9 cellular contexts compared by ENCODE assay signal in the genomic region with DNA sequence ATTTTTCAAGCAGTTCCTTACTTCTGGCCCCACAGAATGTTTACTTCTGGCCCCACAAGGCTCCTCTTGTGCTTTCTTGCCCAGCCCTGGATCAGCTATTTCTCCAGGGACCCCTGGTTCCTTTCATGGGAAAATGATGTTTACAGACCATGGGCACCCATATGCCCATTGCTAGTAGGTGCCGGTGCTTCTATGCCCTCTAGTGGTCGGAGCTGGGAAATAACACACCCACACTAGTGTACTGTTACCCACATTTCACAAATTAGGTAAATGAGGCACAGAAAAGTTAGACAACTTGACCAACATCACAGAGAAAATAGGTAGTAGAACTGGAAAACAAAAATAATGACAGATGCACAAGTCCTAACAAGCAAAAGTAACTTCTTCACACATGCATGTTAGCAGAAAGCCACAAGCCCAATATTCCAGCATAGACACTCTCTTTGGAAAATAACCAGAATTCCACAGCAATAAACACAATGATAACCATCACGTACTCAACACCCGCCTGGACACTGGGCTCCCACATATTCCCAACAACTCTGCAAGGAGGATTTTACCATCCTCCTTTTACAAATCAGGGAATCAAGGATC. TPM values are rescaled to one million over a fixed set of nuclear protein-coding genes. Genes with fewer than 3 reads are reported as not detected.
DNase-seq lines count a peak whose midpoint lies in the region; ATAC-seq and TF ChIP-seq lines count a peak whose summit lies in the region.
"Had no signal": no experiment of that assay in that cellular context is flagged by ENCODE, and none has a peak within 500 bp of the region (broad histone marks: within the 10 kb centered on the region; RNA-seq: fewer than 3 reads in every experiment).

No MANE protein-coding gene starts in this region.

- DNase-seq in NCI-H1417 (lab: John Stamatoyannopoulos, UW), result peak; percentile 46 to 85 (median 78)
- no peak for DNase-seq in NCI-H1417 treated with DMSO at 0.1 percent for 48 hours (lab: John Stamatoyannopoulos, UW)
- peak; percentile 71 for DNase-seq in NCI-H1436 treated with DMSO at 0.1 percent for 48 hours (lab: John Stamatoyannopoulos, UW)
- peak; percentile 69 for DNase-seq in activated CD4-positive, CD25-positive, alpha-beta regulatory T cell treated with anti-CD3 and anti-CD28 coated beads, Interleukin-2, amount 50 U/mL, for 72 hours
- DNase-seq in chondrocyte (ENCODE audit: low spot score), result no peak
- DNase-seq in mesendoderm, result peak; percentile 32
- DNase-seq in stimulated activated CD8-positive, alpha-beta memory T cell treated with anti-CD3 and anti-CD28 coated beads, Interleukin-7, amount 100 ng/mL, for 4 hours (ENCODE audit: low read depth in 2 of 2), result peak; percentile 47 to 54

- no peak overlapping the region for H3K23ac ChIP-seq in mesendoderm (ENCODE audit: low read length)

- H3K27ac Mint-ChIP-seq in chondrocyte (ENCODE audit: unreplicated experiment), result no peak overlapping the region

- no peak for ATAC-seq in GM18517 (IDR thresholded peaks at IDR 0.05; ENCODE audit: unreplicated experiment)

- no CpG with 5 or more reads among the region's 4 CpGs for WGBS in mesendoderm (ENCODE audit: extremely low coverage, insufficient coverage, low lambda C conversion rate)

- TF ChIP-seq CTCF in chondrocyte (IDR thresholded peaks at IDR 0.05), result peak; percentile 79

- H3K4ac ChIP-seq in mesendoderm (ENCODE audit: low read depth, low read length), result no peak overlapping the region

- H3K4me1 Mint-ChIP-seq in chondrocyte (ENCODE audit: low read depth), result no peaks in the 10 kb centered on the region

- H4K8ac ChIP-seq in mesendoderm (ENCODE audit: low read depth, low read length), result no peak overlapping the region

- H2BK15ac ChIP-seq in mesendoderm (replicated peaks; ENCODE audit: low read depth), result no peak overlapping the region

- H3K27ac ChIP-seq in mesendoderm (ENCODE audit: low read depth, low read length), result no peak overlapping the region
- H3K27ac ChIP-seq: epithelial cell of prostate had no signal

- no peak overlapping the region for H3K56ac ChIP-seq in mesendoderm (ENCODE audit: low read length)

- no peak overlapping the region for H3K4me3 Mint-ChIP-seq in chondrocyte (ENCODE audit: unreplicated experiment)

- H2AK5ac ChIP-seq in mesendoderm (ENCODE audit: low read length), result no peak overlapping the region

- no peaks in the 10 kb centered on the region for H3K36me3 Mint-ChIP-seq in chondrocyte (ENCODE audit: low read depth)

- no peak overlapping the region for H3K4me3 ChIP-seq in mesendoderm (ENCODE audit: low read length)

- H3K79me2 ChIP-seq in mesendoderm (ENCODE audit: control insufficient read depth, insufficient read depth, low read length), result no peaks in the 10 kb centered on the region

- peaks cover 44% of the 10 kb centered on the region for H3K27me3 Mint-ChIP-seq in chondrocyte (ENCODE audit: low read depth)

- H2BK5ac ChIP-seq in mesendoderm (ENCODE audit: low read length), result no peak overlapping the region

- no peak overlapping the region for H3K18ac ChIP-seq in mesendoderm (ENCODE audit: low read length)

- H3K9ac ChIP-seq in mesendoderm (ENCODE audit: low read length), result no peak overlapping the region

- no peaks in the 10 kb centered on the region for H3K79me1 ChIP-seq in mesendoderm (ENCODE audit: low read length)

- no peak overlapping the region for H3K4me2 ChIP-seq in mesendoderm (ENCODE audit: low read length)

- no peaks in the 10 kb centered on the region for H3K9me3 Mint-ChIP-seq in chondrocyte (ENCODE audit: low read depth)

- H3K27me3 ChIP-seq in mesendoderm (ENCODE audit: insufficient read depth, low read length, poor library complexity), result no peaks in the 10 kb centered on the region

- H4K5ac ChIP-seq in mesendoderm (ENCODE audit: low read length), result no peak overlapping the region

- H2BK120ac ChIP-seq in mesendoderm (ENCODE audit: low read depth, low read length), result no peak overlapping the region

- no peaks in the 10 kb centered on the region for H3K36me3 ChIP-seq in mesendoderm (ENCODE audit: control insufficient read depth, insufficient read depth, low read length)

- H3K4me1 ChIP-seq in mesendoderm (ENCODE audit: control insufficient read depth, low read depth, low read length), result no peaks in the 10 kb centered on the region

RNA-seq across cellular contexts. Expression of a gene that starts 1.3 kb away (rescaled TPM):
- not detected in 3 replicates for total RNA-seq in chondrocyte
- not detected for polyA plus RNA-seq in mesendoderm (2013, experiment 1 of 2)
- polyA plus RNA-seq in mesendoderm (2013, experiment 2 of 2), result not detected

RNA-seq across cellular contexts. Expression of a gene that starts 42.4 kb away (rescaled TPM):
- not detected in 3 replicates for total RNA-seq in chondrocyte
- not detected for polyA plus RNA-seq in mesendoderm (2013, experiment 1 of 2)
- polyA plus RNA-seq in mesendoderm (2013, experiment 2 of 2), result not detected

RNA-seq across cellular contexts. Expression of a gene that starts 45.6 kb away (rescaled TPM):
- not detected in 3 replicates for total RNA-seq in chondrocyte
- not detected for polyA plus RNA-seq in mesendoderm (2013, experiment 1 of 2)
- not detected for polyA plus RNA-seq in mesendoderm (2013, experiment 2 of 2)

Comparison
In these comparisons a context has a peak if more than half of its experiments do, and no peak if none do; other contexts are left out.
1. DNase-seq: peak in NCI-H1417 (3 of 3), NCI-H1436 treated with DMSO at 0.1 percent for 48 hours (single experiment), activated CD4-positive, CD25-positive, alpha-beta regulatory T cell treated with anti-CD3 and anti-CD28 coated beads, Interleukin-2, amount 50 U/mL, for 72 hours (single experiment), mesendoderm (single experiment) and stimulated activated CD8-positive, alpha-beta memory T cell treated with anti-CD3 and anti-CD28 coated beads, Interleukin-7, amount 100 ng/mL, for 4 hours (2 of 2); none in NCI-H1417 treated with DMSO at 0.1 percent for 48 hours (single experiment) and chondrocyte (single experiment).